8 cellular contexts compared by ENCODE assay signal in genomic region chr6:166707045-166707444, GRCh38.
A peak's percentile ranks its signal among the peaks of the same experiment; 100 is the strongest.
DNase-seq lines count a peak whose midpoint lies in the region; ATAC-seq, FAIRE-seq and TF ChIP-seq lines count a peak whose summit lies in the region.

No MANE protein-coding gene starts in this region.

- H3K4me3 ChIP-seq in iPS DF 6.9 (ENCODE audit: low read length): no peak overlapping the region

- no peaks in the 10 kb centered on the region for H3K9me3 ChIP-seq in iPS DF 6.9 (ENCODE audit: control insufficient read depth, insufficient read depth, low read length)

- H3K36me3 Mint-ChIP-seq in activated T-cell treated with anti-CD3 and anti-CD28 coated beads, Interleukin-2, amount 50 U/mL, for 72 hours (ENCODE audit: insufficient read depth in 2 of 2): peaks cover 0 to 1% of the 10 kb centered on the region in 2 donors
- no peaks in the 10 kb centered on the region for H3K36me3 Mint-ChIP-seq in activated T-cell treated with anti-CD3 and anti-CD28 coated beads, Interleukin-2, amount 50 U/mL, for 24 hours (ENCODE audit: low read depth)
- H3K36me3 Mint-ChIP-seq in activated naive CD8-positive, alpha-beta T cell treated with anti-CD3 and anti-CD28 coated beads for 36 hours: peaks cover 3% of the 10 kb centered on the region
- no peaks in the 10 kb centered on the region for H3K36me3 Mint-ChIP-seq in HFFc6 (ENCODE audit: low read depth)

- no peak overlapping the region for H3K27ac Mint-ChIP-seq in activated T-cell treated with anti-CD3 and anti-CD28 coated beads, Interleukin-2, amount 50 U/mL, for 72 hours
- no peak overlapping the region for H3K27ac Mint-ChIP-seq in activated T-cell treated with anti-CD3 and anti-CD28 coated beads, Interleukin-2, amount 50 U/mL, for 24 hours
- no peak overlapping the region for H3K27ac Mint-ChIP-seq in activated naive CD8-positive, alpha-beta T cell treated with anti-CD3 and anti-CD28 coated beads for 36 hours
- no peak overlapping the region for H3K27ac Mint-ChIP-seq in stimulated activated naive CD8-positive, alpha-beta T cell treated with anti-CD3 and anti-CD28 coated beads, Interleukin-15, amount 100 ng/mL, for 72 hours
- no peak overlapping the region for H3K27ac Mint-ChIP-seq in HFFc6

- H3K27me3 Mint-ChIP-seq in activated T-cell treated with anti-CD3 and anti-CD28 coated beads, Interleukin-2, amount 50 U/mL, for 72 hours (ENCODE audit: low read depth): peaks cover 17% of the 10 kb centered on the region
- peaks cover 14% of the 10 kb centered on the region for H3K27me3 Mint-ChIP-seq in activated T-cell treated with anti-CD3 and anti-CD28 coated beads, Interleukin-2, amount 50 U/mL, for 24 hours
- H3K27me3 Mint-ChIP-seq in activated naive CD8-positive, alpha-beta T cell treated with anti-CD3 and anti-CD28 coated beads for 36 hours: no peaks in the 10 kb centered on the region
- H3K27me3 Mint-ChIP-seq in stimulated activated naive CD8-positive, alpha-beta T cell treated with anti-CD3 and anti-CD28 coated beads, Interleukin-15, amount 100 ng/mL, for 72 hours: peaks cover 24% of the 10 kb centered on the region
- peaks cover 13% of the 10 kb centered on the region for H3K27me3 Mint-ChIP-seq in HFFc6 (ENCODE audit: insufficient read depth)

- H3K27me3 ChIP-seq in iPS DF 6.9 (ENCODE audit: control insufficient read depth, insufficient read depth, low read length): no peaks in the 10 kb centered on the region; the same call in 1 of the 2 replicates

- in situ Hi-C loops in KBM-7 (cut with MboI; ENCODE audit: low pct_unique_long_range_greater_than_20kb, low sequenced_read_pairs): no loop called here

- H3K36me3 ChIP-seq in iPS DF 6.9 (ENCODE audit: control insufficient read depth, insufficient read depth, low read length): no peaks in the 10 kb centered on the region

- H3K9me3 Mint-ChIP-seq in activated T-cell treated with anti-CD3 and anti-CD28 coated beads, Interleukin-2, amount 50 U/mL, for 72 hours: peaks cover 2 to 6% of the 10 kb centered on the region in 2 donors
- H3K9me3 Mint-ChIP-seq in activated T-cell treated with anti-CD3 and anti-CD28 coated beads, Interleukin-2, amount 50 U/mL, for 24 hours: peaks cover 6% of the 10 kb centered on the region
- peaks cover 6% of the 10 kb centered on the region for H3K9me3 Mint-ChIP-seq in activated naive CD8-positive, alpha-beta T cell treated with anti-CD3 and anti-CD28 coated beads for 36 hours
- H3K9me3 Mint-ChIP-seq in stimulated activated naive CD8-positive, alpha-beta T cell treated with anti-CD3 and anti-CD28 coated beads, Interleukin-15, amount 100 ng/mL, for 72 hours: peaks cover 0 to 15% of the 10 kb centered on the region in 2 donors
- peaks cover 4% of the 10 kb centered on the region; the same call in 1 of the 2 replicates for H3K9me3 Mint-ChIP-seq in HFFc6

- peak; percentile 36 to 38 for DNase-seq in activated T-cell treated with anti-CD3 and anti-CD28 coated beads, Interleukin-2, amount 50 U/mL, for 72 hours
- no peak for DNase-seq in activated T-cell treated with anti-CD3 and anti-CD28 coated beads, Interleukin-2, amount 50 U/mL, for 24 hours
- peak; percentile 51 for DNase-seq in KBM-7
- DNase-seq in activated naive CD8-positive, alpha-beta T cell treated with anti-CD3 and anti-CD28 coated beads for 36 hours: peak; percentile 12
- DNase-seq in iPS DF 6.9 (ENCODE audit: low read depth, low spot score): peak; percentile 52
- DNase-seq in stimulated activated naive CD8-positive, alpha-beta T cell treated with anti-CD3 and anti-CD28 coated beads, Interleukin-15, amount 100 ng/mL, for 72 hours: peak; percentile 15 to 18
- no peak for DNase-seq in HFFc6
- DNase-seq in D721Med (ENCODE audit: insufficient read length, low spot score): no peak

- no peak overlapping the region for H3K27ac ChIP-seq in iPS DF 6.9 (ENCODE audit: low read length)

- no peak for TF ChIP-seq CTCF in HFFc6 (IDR thresholded peaks at IDR 0.05)
- TF ChIP-seq CTCF in D721Med (IDR thresholded peaks at IDR 0.05; ENCODE audit: insufficient read depth, missing control alignments): no peak

- no peak overlapping the region for H3K4me3 Mint-ChIP-seq in activated T-cell treated with anti-CD3 and anti-CD28 coated beads, Interleukin-2, amount 50 U/mL, for 72 hours
- no peak overlapping the region for H3K4me3 Mint-ChIP-seq in activated T-cell treated with anti-CD3 and anti-CD28 coated beads, Interleukin-2, amount 50 U/mL, for 24 hours
- no peak overlapping the region for H3K4me3 Mint-ChIP-seq in activated naive CD8-positive, alpha-beta T cell treated with anti-CD3 and anti-CD28 coated beads for 36 hours
- H3K4me3 Mint-ChIP-seq in stimulated activated naive CD8-positive, alpha-beta T cell treated with anti-CD3 and anti-CD28 coated beads, Interleukin-15, amount 100 ng/mL, for 72 hours: peak overlapping the region in 1 of 2 donors; percentile 33
- no peak overlapping the region for H3K4me3 Mint-ChIP-seq in HFFc6

- peaks cover 5% of the 10 kb centered on the region for H3K4me1 Mint-ChIP-seq in activated T-cell treated with anti-CD3 and anti-CD28 coated beads, Interleukin-2, amount 50 U/mL, for 72 hours (ENCODE audit: low read depth)
- no peaks in the 10 kb centered on the region for H3K4me1 Mint-ChIP-seq in activated T-cell treated with anti-CD3 and anti-CD28 coated beads, Interleukin-2, amount 50 U/mL, for 24 hours (ENCODE audit: low read depth)
- H3K4me1 Mint-ChIP-seq in activated naive CD8-positive, alpha-beta T cell treated with anti-CD3 and anti-CD28 coated beads for 36 hours: no peaks in the 10 kb centered on the region
- peaks cover 7% of the 10 kb centered on the region for H3K4me1 Mint-ChIP-seq in stimulated activated naive CD8-positive, alpha-beta T cell treated with anti-CD3 and anti-CD28 coated beads, Interleukin-15, amount 100 ng/mL, for 72 hours
- no peaks in the 10 kb centered on the region for H3K4me1 Mint-ChIP-seq in HFFc6 (ENCODE audit: low read depth)

- WGBS in iPS DF 6.9 (ENCODE audit: insufficient coverage, insufficient read length): no CpG with 5 or more reads among the region's 10 CpGs

- H3K4me1 ChIP-seq in iPS DF 6.9 (ENCODE audit: control insufficient read depth, insufficient read depth, low read length): peaks cover 4% of the 10 kb centered on the region

- peak; percentile 50 to 63 for ATAC-seq in activated T-cell treated with anti-CD3 and anti-CD28 coated beads, Interleukin-2, amount 50 U/mL, for 72 hours (replicated peaks in 1 of 2)
- ATAC-seq in stimulated activated naive CD8-positive, alpha-beta T cell treated with anti-CD3 and anti-CD28 coated beads, Interleukin-15, amount 100 ng/mL, for 72 hours: peak; percentile 71

- no peak for FAIRE-seq in D721Med (lab: Jason Lieb, UNC)

Comparison
In these comparisons a context has a peak if more than half of its experiments do, and no peak if none do; other contexts are left out.
1. DNase-seq: peak in activated T-cell treated with anti-CD3 and anti-CD28 coated beads, Interleukin-2, amount 50 U/mL, for 72 hours (2 of 2), KBM-7 (single experiment), activated naive CD8-positive, alpha-beta T cell treated with anti-CD3 and anti-CD28 coated beads for 36 hours (single experiment), iPS DF 6.9 (single experiment) and stimulated activated naive CD8-positive, alpha-beta T cell treated with anti-CD3 and anti-CD28 coated beads, Interleukin-15, amount 100 ng/mL, for 72 hours (2 of 2); none in activated T-cell treated with anti-CD3 and anti-CD28 coated beads, Interleukin-2, amount 50 U/mL, for 24 hours (single experiment), HFFc6 (single experiment) and D721Med (single experiment).